Comparison of ENCODE assay signal across 2 cellular contexts in the genomic region with DNA sequence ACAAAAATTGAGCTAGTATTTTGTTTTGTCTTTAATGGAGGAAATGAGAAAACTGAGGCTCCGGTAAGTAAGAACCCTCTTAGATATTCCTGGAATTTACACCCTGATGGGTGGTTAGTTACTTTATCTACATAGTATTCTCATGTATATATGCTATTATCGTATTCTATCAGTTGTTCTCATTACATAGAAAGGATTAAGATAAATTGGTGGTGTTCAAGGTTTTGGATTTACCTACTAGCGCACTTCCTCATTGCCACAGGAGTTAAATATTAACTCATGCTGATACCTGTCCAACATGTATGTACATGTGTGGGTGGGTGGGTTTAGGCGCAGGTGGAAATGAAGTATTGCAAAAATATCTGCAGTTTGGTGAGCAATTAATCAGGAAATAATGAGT.
A peak's percentile ranks its signal among the peaks of the same experiment; 100 is the strongest.
TF ChIP-seq lines count a peak whose summit lies in the region.

No MANE protein-coding gene starts in this region.

TF ChIP-seq in A549, 52 proteins besides CTCF, POLR2A, EP300 and RAD21:
- TF ChIP-seq HOXA7 (CRISPR knock-in tag; IDR thresholded peaks at IDR 0.05): no peak
- TF ChIP-seq POLR2AphosphoS2 (conservative IDR thresholded peaks at IDR 0.05; ENCODE audit: low read length): peak; percentile 83; the same call in 1 of the 2 replicates
- no peak for TF ChIP-seq KDM5A (IDR thresholded peaks at IDR 0.05)
- TF ChIP-seq E2F6 (IDR thresholded peaks at IDR 0.05; ENCODE audit: borderline replicate concordance, low read depth): no peak
- no peak for TF ChIP-seq CBX8 (IDR thresholded peaks at IDR 0.05)
- TF ChIP-seq, protein P1, sequence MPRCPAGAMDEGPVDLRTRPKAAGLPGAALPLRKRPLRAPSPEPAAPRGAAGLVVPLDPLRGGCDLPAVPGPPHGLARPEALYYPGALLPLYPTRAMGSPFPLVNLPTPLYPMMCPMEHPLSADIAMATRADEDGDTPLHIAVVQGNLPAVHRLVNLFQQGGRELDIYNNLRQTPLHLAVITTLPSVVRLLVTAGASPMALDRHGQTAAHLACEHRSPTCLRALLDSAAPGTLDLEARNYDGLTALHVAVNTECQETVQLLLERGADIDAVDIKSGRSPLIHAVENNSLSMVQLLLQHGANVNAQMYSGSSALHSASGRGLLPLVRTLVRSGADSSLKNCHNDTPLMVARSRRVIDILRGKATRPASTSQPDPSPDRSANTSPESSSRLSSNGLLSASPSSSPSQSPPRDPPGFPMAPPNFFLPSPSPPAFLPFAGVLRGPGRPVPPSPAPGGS (IDR thresholded peaks at IDR 0.05): no peak

TF ChIP-seq in H1, 55 proteins besides CTCF, POLR2A, EP300 and RAD21:
- TF ChIP-seq RXRA (IDR thresholded peaks at IDR 0.05; ENCODE audit: insufficient read depth, low read depth, low read length) (no peak), GTF2F1 (IDR thresholded peaks at IDR 0.05; ENCODE audit: borderline replicate concordance, low read depth, low read length) (no peak), TCF12 (IDR thresholded peaks at IDR 0.05; ENCODE audit: low read depth, low read length) (no peak), TEAD4 (IDR thresholded peaks at IDR 0.05; ENCODE audit: low read depth, low read length) (peak; percentile 64; the same call in 1 of the 2 replicates), YY1 (IDR thresholded peaks at IDR 0.05; ENCODE audit: low read depth, low read length) (no peak)
